In genomic region chr5:98309785-98310566, GRCh38 we compare ENCODE assay signal across 8 cellular contexts.
DNase-seq lines count a peak whose midpoint lies in the region; ATAC-seq, FAIRE-seq and TF ChIP-seq lines count a peak whose summit lies in the region.

No MANE protein-coding gene starts in this region.

- no peak for DNase-seq in GM12892 (ENCODE audit: insufficient read length)
- DNase-seq in UCSD-AML1 (lab: John Stamatoyannopoulos, UW; ENCODE audit: unreplicated experiment), result peak; percentile 16
- DNase-seq in left ventricle myocardium inferior, result no peak
- peak; percentile 98 for DNase-seq in stromal cell of bone marrow (ENCODE audit: low read depth)
- DNase-seq in naive thymus-derived CD8-positive, alpha-beta T cell, result no peak
- no peak for DNase-seq in D721Med (ENCODE audit: insufficient read length, low spot score)

- no peaks in the 10 kb centered on the region for H3K9me3 Mint-ChIP-seq in naive thymus-derived CD8-positive, alpha-beta T cell

- TF ChIP-seq CTCF in left ventricle myocardium inferior (IDR thresholded peaks at IDR 0.05; ENCODE audit: borderline replicate concordance) (no peak), D721Med (IDR thresholded peaks at IDR 0.05; ENCODE audit: insufficient read depth, missing control alignments) (no peak)

- H3K9me3 ChIP-seq in left ventricle myocardium inferior (replicated peaks), result no peaks in the 10 kb centered on the region

- H3K36me3 Mint-ChIP-seq in naive thymus-derived CD8-positive, alpha-beta T cell, result no peaks in the 10 kb centered on the region

- TF ChIP-seq POLR2A in GM12892 (IDR thresholded peaks at IDR 0.05; ENCODE audit: low read depth, low read length), result no peak

- no peak overlapping the region for H3K4me3 ChIP-seq in left ventricle myocardium inferior

- peak overlapping the region; percentile 44 for H3K27ac ChIP-seq in left ventricle myocardium inferior (replicated peaks)

- peak; percentile 68 for ATAC-seq in GM21526 (IDR thresholded peaks at IDR 0.05; ENCODE audit: low FRiP score, unreplicated experiment)
- ATAC-seq in HG03571 (IDR thresholded peaks at IDR 0.05; ENCODE audit: unreplicated experiment), result peak; percentile 76
- ATAC-seq in naive thymus-derived CD8-positive, alpha-beta T cell, result no peak

- intact Hi-C loops in left ventricle myocardium inferior (cut with micrococcal nuclease), result no loop called here

- H3K4me1 ChIP-seq in left ventricle myocardium inferior, result no peaks in the 10 kb centered on the region

- H3K27me3 ChIP-seq in left ventricle myocardium inferior (ENCODE audit: low read depth), result no peaks in the 10 kb centered on the region

- FAIRE-seq in GM12892 (lab: Jason Lieb, UNC) (peak; percentile 78), D721Med (lab: Jason Lieb, UNC) (no peak)

- POLR2A ChIA-PET in naive thymus-derived CD8-positive, alpha-beta T cell (lab: Charles Lee), result no interaction called here

- no peaks in the 10 kb centered on the region for H3K36me3 ChIP-seq in left ventricle myocardium inferior

- peaks cover 0 to 4% (median 0%) of the 10 kb centered on the region in 5 donors for H3K27me3 Mint-ChIP-seq in naive thymus-derived CD8-positive, alpha-beta T cell

- H3K4me3 Mint-ChIP-seq in naive thymus-derived CD8-positive, alpha-beta T cell, result no peak overlapping the region

- no peak overlapping the region for H3K27ac Mint-ChIP-seq in naive thymus-derived CD8-positive, alpha-beta T cell

- no peaks in the 10 kb centered on the region for H3K4me1 Mint-ChIP-seq in naive thymus-derived CD8-positive, alpha-beta T cell

Comparison
In these comparisons a context has a peak if more than half of its experiments do, and no peak if none do; other contexts are left out.
1. DNase-seq: peak in UCSD-AML1 (single experiment) and stromal cell of bone marrow (single experiment); none in GM12892 (single experiment), left ventricle myocardium inferior (single experiment), naive thymus-derived CD8-positive, alpha-beta T cell (0 of 10) and D721Med (single experiment).
2. ATAC-seq: peak in GM21526 (single experiment) and HG03571 (single experiment); none in naive thymus-derived CD8-positive, alpha-beta T cell (0 of 2).